Comparison of ENCODE assay signal across 1 cellular context in genomic region chr11:119041821-119042514, GRCh38.
TF ChIP-seq lines count a peak whose summit lies in the region.

No MANE protein-coding gene starts in this region.

TF ChIP-seq in K562, 482 proteins besides CTCF, POLR2A, EP300 and RAD21 (continues in another document):
- TF ChIP-seq JUND (IDR thresholded peaks at IDR 0.05; ENCODE audit: borderline replicate concordance, low read depth, low read length) (0 out of 2 replicates have a peak, but pooled peaks have one; percentile 16), JUND (tag; IDR thresholded peaks at IDR 0.05; ENCODE audit: borderline replicate concordance, low read depth, low read length) (no peak), SIX5 (IDR thresholded peaks at IDR 0.05; ENCODE audit: borderline replicate concordance in 1 of 2, insufficient read depth in 1 of 2, low read depth in 1 of 2, low read length in 2 of 2) (no peak), ATF2 (CRISPR knock-in tag; IDR thresholded peaks at IDR 0.05) (no peak), HLTF (IDR thresholded peaks at IDR 0.05) (no peak), TBL1XR1 (IDR thresholded peaks at IDR 0.05; ENCODE audit: low read length in 2 of 2) (no peak), ZNF584 (CRISPR knock-in tag; IDR thresholded peaks at IDR 0.05; ENCODE audit: low read depth) (no peak), ZNF398 (CRISPR knock-in tag; IDR thresholded peaks at IDR 0.05) (no peak), ATF6 (CRISPR knock-in tag; IDR thresholded peaks at IDR 0.05) (no peak), ZFP1 (CRISPR knock-in tag; IDR thresholded peaks at IDR 0.05) (no peak), PRDM10 (IDR thresholded peaks at IDR 0.05; ENCODE audit: partially characterized antibody) (no peak), ZNF444 (CRISPR knock-in tag; IDR thresholded peaks at IDR 0.05) (no peak), C11orf30 (IDR thresholded peaks at IDR 0.05; ENCODE audit: low read depth) (peak; percentile 66), SREBF2 (CRISPR knock-in tag; IDR thresholded peaks at IDR 0.05) (no peak), ZNF384 (IDR thresholded peaks at IDR 0.05; ENCODE audit: low read depth, low read length) (0 out of 2 replicates have a peak, but pooled peaks have one; percentile 15), MAFG (tag; conservative IDR thresholded peaks at IDR 0.05) (peak; percentile 39; the same call in 1 of the 2 replicates), MECOM (CRISPR knock-in tag; IDR thresholded peaks at IDR 0.05) (no peak), ARNT (IDR thresholded peaks at IDR 0.05) (no peak), ZBTB7A (IDR thresholded peaks at IDR 0.05; ENCODE audit: borderline replicate concordance, control insufficient read depth, low read depth, low read length) (no peak), GABPB2 (CRISPR knock-in tag; conservative IDR thresholded peaks at IDR 0.05) (no peak), PKNOX1 (IDR thresholded peaks at IDR 0.05) (no peak), POLR2AphosphoS5 (IDR thresholded peaks at IDR 0.05; ENCODE audit: control insufficient read depth, insufficient read depth, low read depth, low read length) (no peak), GTF2F1 (IDR thresholded peaks at IDR 0.05; ENCODE audit: low read depth, low read length) (no peak), POLR2G (IDR thresholded peaks at IDR 0.05; ENCODE audit: low read depth, low read length) (no peak), ZNF395 (CRISPR knock-in tag; IDR thresholded peaks at IDR 0.05) (no peak), ARID1B (IDR thresholded peaks at IDR 0.05) (no peak), ZBTB11 (CRISPR knock-in tag; IDR thresholded peaks at IDR 0.05) (no peak), ZNF445 (CRISPR knock-in tag; IDR thresholded peaks at IDR 0.05; ENCODE audit: low read depth) (no peak)
- TF ChIP-seq, protein P1, sequence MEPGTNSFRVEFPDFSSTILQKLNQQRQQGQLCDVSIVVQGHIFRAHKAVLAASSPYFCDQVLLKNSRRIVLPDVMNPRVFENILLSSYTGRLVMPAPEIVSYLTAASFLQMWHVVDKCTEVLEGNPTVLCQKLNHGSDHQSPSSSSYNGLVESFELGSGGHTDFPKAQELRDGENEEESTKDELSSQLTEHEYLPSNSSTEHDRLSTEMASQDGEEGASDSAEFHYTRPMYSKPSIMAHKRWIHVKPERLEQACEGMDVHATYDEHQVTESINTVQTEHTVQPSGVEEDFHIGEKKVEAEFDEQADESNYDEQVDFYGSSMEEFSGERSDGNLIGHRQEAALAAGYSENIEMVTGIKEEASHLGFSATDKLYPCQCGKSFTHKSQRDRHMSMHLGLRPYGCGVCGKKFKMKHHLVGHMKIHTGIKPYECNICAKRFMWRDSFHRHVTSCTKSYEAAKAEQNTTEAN (CRISPR knock-in tag; IDR thresholded peaks at IDR 0.05), result no peak
- TF ChIP-seq, protein P2, sequence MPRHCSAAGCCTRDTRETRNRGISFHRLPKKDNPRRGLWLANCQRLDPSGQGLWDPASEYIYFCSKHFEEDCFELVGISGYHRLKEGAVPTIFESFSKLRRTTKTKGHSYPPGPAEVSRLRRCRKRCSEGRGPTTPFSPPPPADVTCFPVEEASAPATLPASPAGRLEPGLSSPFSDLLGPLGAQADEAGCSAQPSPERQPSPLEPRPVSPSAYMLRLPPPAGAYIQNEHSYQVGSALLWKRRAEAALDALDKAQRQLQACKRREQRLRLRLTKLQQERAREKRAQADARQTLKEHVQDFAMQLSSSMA (CRISPR knock-in tag; IDR thresholded peaks at IDR 0.05), result no peak
- TF ChIP-seq, protein P3, sequence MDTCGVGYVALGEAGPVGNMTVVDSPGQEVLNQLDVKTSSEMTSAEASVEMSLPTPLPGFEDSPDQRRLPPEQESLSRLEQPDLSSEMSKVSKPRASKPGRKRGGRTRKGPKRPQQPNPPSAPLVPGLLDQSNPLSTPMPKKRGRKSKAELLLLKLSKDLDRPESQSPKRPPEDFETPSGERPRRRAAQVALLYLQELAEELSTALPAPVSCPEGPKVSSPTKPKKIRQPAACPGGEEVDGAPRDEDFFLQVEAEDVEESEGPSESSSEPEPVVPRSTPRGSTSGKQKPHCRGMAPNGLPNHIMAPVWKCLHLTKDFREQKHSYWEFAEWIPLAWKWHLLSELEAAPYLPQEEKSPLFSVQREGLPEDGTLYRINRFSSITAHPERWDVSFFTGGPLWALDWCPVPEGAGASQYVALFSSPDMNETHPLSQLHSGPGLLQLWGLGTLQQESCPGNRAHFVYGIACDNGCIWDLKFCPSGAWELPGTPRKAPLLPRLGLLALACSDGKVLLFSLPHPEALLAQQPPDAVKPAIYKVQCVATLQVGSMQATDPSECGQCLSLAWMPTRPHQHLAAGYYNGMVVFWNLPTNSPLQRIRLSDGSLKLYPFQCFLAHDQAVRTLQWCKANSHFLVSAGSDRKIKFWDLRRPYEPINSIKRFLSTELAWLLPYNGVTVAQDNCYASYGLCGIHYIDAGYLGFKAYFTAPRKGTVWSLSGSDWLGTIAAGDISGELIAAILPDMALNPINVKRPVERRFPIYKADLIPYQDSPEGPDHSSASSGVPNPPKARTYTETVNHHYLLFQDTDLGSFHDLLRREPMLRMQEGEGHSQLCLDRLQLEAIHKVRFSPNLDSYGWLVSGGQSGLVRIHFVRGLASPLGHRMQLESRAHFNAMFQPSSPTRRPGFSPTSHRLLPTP (IDR thresholded peaks at IDR 0.05; ENCODE audit: borderline replicate concordance, extremely low read depth, insufficient read length), result no peak
- TF ChIP-seq, protein P4, sequence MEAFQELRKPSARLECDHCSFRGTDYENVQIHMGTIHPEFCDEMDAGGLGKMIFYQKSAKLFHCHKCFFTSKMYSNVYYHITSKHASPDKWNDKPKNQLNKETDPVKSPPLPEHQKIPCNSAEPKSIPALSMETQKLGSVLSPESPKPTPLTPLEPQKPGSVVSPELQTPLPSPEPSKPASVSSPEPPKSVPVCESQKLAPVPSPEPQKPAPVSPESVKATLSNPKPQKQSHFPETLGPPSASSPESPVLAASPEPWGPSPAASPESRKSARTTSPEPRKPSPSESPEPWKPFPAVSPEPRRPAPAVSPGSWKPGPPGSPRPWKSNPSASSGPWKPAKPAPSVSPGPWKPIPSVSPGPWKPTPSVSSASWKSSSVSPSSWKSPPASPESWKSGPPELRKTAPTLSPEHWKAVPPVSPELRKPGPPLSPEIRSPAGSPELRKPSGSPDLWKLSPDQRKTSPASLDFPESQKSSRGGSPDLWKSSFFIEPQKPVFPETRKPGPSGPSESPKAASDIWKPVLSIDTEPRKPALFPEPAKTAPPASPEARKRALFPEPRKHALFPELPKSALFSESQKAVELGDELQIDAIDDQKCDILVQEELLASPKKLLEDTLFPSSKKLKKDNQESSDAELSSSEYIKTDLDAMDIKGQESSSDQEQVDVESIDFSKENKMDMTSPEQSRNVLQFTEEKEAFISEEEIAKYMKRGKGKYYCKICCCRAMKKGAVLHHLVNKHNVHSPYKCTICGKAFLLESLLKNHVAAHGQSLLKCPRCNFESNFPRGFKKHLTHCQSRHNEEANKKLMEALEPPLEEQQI (IDR thresholded peaks at IDR 0.05), result no peak
